8 cellular contexts compared by ENCODE assay signal in the genomic region with DNA sequence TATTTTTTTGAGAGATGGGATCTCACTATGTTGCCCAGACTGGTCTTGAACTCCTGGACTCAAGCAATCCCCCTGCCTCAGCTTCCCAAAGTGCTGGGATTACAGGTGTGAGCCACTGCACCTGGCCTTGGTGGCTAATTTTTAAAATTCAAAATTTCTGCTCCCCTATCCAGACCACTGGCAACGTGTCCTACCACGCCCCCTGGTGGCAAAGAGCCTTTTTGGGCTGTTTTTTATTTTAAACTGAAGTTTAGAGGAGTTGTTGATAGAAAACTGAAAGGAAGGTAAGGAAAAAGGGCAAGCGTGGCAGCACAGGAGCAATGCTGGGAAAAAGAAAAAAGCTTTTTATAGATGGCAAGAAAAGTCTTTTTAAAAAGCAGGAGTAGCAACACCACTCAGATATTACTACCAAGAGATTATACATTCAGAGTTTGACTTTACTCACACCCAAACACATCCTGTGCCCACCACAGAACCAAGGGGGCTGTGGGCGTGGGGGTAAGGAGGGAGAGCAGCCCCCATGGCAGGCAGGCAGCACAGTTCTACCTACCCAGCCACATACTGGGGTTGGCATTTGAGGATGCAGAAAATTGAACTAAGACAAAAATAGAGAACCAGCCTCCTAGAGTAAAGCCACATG. TPM values are rescaled to one million over a fixed set of nuclear protein-coding genes. Genes with fewer than 3 reads are reported as not detected.
DNase-seq lines count a peak whose midpoint lies in the region; ATAC-seq, FAIRE-seq and TF ChIP-seq lines count a peak whose summit lies in the region.

No MANE protein-coding gene starts in this region.

- H3K4me1 Mint-ChIP-seq in memory B cell = peaks cover 19% of the 10 kb centered on the region

- no peaks in the 10 kb centered on the region for H3K27me3 Mint-ChIP-seq in memory B cell

- DNase-seq in D721Med (ENCODE audit: insufficient read length, low spot score) = no peak
- DNase-seq in M059J (ENCODE audit: low read depth) = peak; percentile 57
- peak; percentile 87 for DNase-seq in activated CD4-positive, alpha-beta T cell treated with anti-CD3 and anti-CD28 coated beads for 48 hours
- DNase-seq in choroid plexus epithelial cell (ENCODE audit: low read depth) = peak; percentile 67
- peak; percentile 75 to 81 for DNase-seq in memory B cell (ENCODE audit: low spot score in 2 of 2)
- peak; percentile 67 to 69 for DNase-seq in stimulated activated CD8-positive, alpha-beta memory T cell treated with anti-CD3 and anti-CD28 coated beads, Interleukin-2, amount 100 ng/mL, for 48 hours (ENCODE audit: low read depth in 2 of 2)
- no peak for DNase-seq in AG20443 (ENCODE audit: low spot score)

- no peak for FAIRE-seq in D721Med (lab: Jason Lieb, UNC)

- peak; percentile 72 for ATAC-seq in memory B cell (ENCODE audit: low read depth)
- no peak for ATAC-seq in GM19452 (IDR thresholded peaks at IDR 0.05; ENCODE audit: unreplicated experiment)

- H3K36me3 Mint-ChIP-seq in memory B cell = peaks cover 16% of the 10 kb centered on the region

- H3K4me3 ChIP-seq in choroid plexus epithelial cell (ENCODE audit: low read depth, low read length) = no peak overlapping the region

- peak overlapping the region; percentile 81 for H3K27ac Mint-ChIP-seq in memory B cell

- H3K4me3 Mint-ChIP-seq in memory B cell = peak overlapping the region; percentile 27

- H3K9me3 Mint-ChIP-seq in memory B cell = no peaks in the 10 kb centered on the region

- TF ChIP-seq CTCF in D721Med (IDR thresholded peaks at IDR 0.05; ENCODE audit: insufficient read depth, missing control alignments) (peak; percentile 98), choroid plexus epithelial cell (conservative IDR thresholded peaks at IDR 0.05; ENCODE audit: low read depth, low read length) (peak; percentile 84)

RNA-seq across cellular contexts. Expression of a gene that starts 4.2 kb away (rescaled TPM):
- total RNA-seq in M059J (2014; rRNA removed; shearing (Covaris generic)) = 125 and 142 TPM in 2 replicates

RNA-seq across cellular contexts. Expression of a gene that starts 11.5 kb away (rescaled TPM):
- total RNA-seq in M059J (2014; rRNA removed; shearing (Covaris generic)) = 28.6 and 40.5 TPM in 2 replicates

RNA-seq across cellular contexts. Expression of a gene that starts 11.7 kb away (rescaled TPM):
- 41.0 and 60.8 TPM in 2 replicates for total RNA-seq in M059J (2014; rRNA removed; shearing (Covaris generic))

RNA-seq across cellular contexts. Expression of a gene that starts 22.2 kb away (rescaled TPM):
- 225 and 289 TPM in 2 replicates for total RNA-seq in M059J (2014; rRNA removed; shearing (Covaris generic))

RNA-seq across cellular contexts. Expression of a gene that starts 23.0 kb away (rescaled TPM):
- total RNA-seq in M059J (2014; rRNA removed; shearing (Covaris generic)) = 15.8 and 16.4 TPM in 2 replicates

Comparison
In these comparisons a context has a peak if more than half of its experiments do, and no peak if none do; other contexts are left out.
1. DNase-seq: peak in M059J (single experiment), activated CD4-positive, alpha-beta T cell treated with anti-CD3 and anti-CD28 coated beads for 48 hours (single experiment), choroid plexus epithelial cell (single experiment), memory B cell (2 of 2) and stimulated activated CD8-positive, alpha-beta memory T cell treated with anti-CD3 and anti-CD28 coated beads, Interleukin-2, amount 100 ng/mL, for 48 hours (2 of 2); none in D721Med (single experiment) and AG20443 (single experiment).